9 cellular contexts compared by ENCODE assay signal in the genomic region with DNA sequence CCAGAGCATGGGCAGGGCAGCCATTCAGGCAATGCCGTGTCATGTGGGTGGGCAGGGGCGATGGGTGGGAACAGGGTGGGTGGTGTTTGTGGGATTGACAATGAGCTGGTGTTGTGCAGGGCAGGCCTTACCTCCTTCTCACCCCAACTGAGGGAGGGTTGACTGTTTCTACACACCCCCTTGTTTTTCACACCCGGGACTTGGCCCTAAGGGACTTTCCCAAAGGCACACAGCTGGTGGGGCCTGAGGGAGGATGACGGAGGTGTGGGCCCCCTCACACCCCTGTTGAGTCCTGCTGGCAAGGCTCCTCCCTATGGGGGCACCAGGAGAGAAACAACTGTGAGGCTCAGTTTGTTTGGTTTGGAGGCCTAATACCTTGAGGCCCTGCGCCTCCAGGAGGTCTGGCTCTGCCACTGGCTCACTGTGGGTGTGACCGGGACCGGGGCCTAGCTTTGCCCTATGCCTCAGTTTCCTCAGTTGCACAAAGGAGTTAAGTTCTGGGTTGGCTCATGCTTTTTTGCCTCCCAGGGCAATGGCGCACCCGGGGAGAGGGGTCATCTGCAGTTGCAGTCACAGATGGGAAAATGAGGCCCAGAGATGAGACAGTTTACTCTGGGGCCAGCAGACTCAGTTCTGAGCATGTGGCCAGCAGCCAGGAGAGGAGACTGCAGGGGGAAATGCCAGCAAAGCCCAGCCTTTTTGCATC. TPM values are rescaled to one million over a fixed set of nuclear protein-coding genes. Genes with fewer than 3 reads are reported as not detected.
DNase-seq lines count a peak whose midpoint lies in the region; ATAC-seq and TF ChIP-seq lines count a peak whose summit lies in the region.
"Had no signal": no experiment of that assay in that cellular context is flagged by ENCODE, and none has a peak within 500 bp of the region (broad histone marks: within the 10 kb centered on the region; RNA-seq: fewer than 3 reads in every experiment).

No MANE protein-coding gene starts in this region.

- H3K4me1 Mint-ChIP-seq in activated T-cell treated with anti-CD3 and anti-CD28 coated beads, Interleukin-2, amount 50 U/mL, for 24 hours (ENCODE audit: low read depth) = peaks cover 49% of the 10 kb centered on the region

- CTCF ChIA-PET in HEK293T (lab: Yijun Ruan, JAX) = no interaction called here

- H3K27me3 Mint-ChIP-seq in activated T-cell treated with anti-CD3 and anti-CD28 coated beads, Interleukin-2, amount 50 U/mL, for 24 hours = no peaks in the 10 kb centered on the region

- DNase-seq in activated T-cell treated with anti-CD3 and anti-CD28 coated beads, Interleukin-2, amount 50 U/mL, for 24 hours = peak; percentile 66
- peak; percentile 36 to 47 for DNase-seq in stimulated activated CD4-positive, alpha-beta T cell treated with anti-CD3 and anti-CD28 coated beads, Interleukin-2, amount 100 ng/mL, for 24 hours
- no peak for DNase-seq in HEK293T (ENCODE audit: extremely low spot score)
- no peak for DNase-seq in NCI-H345 treated with DMSO at 0.1 percent for 48 hours (lab: John Stamatoyannopoulos, UW; ENCODE audit: unreplicated experiment)
- no peak for DNase-seq in mucosa of gallbladder (ENCODE audit: low spot score)
- DNase-seq: MG63 had no signal

- no peak overlapping the region for H3K4me3 Mint-ChIP-seq in activated T-cell treated with anti-CD3 and anti-CD28 coated beads, Interleukin-2, amount 50 U/mL, for 24 hours

- H3K36me3 Mint-ChIP-seq in activated T-cell treated with anti-CD3 and anti-CD28 coated beads, Interleukin-2, amount 50 U/mL, for 24 hours (ENCODE audit: low read depth) = peaks cover 3% of the 10 kb centered on the region

- H3K9me3 Mint-ChIP-seq in activated T-cell treated with anti-CD3 and anti-CD28 coated beads, Interleukin-2, amount 50 U/mL, for 24 hours = no peaks in the 10 kb centered on the region

- H3K27ac Mint-ChIP-seq in activated T-cell treated with anti-CD3 and anti-CD28 coated beads, Interleukin-2, amount 50 U/mL, for 24 hours = peak overlapping the region; percentile 85

- POLR2A ChIA-PET in HEK293T (lab: Yijun Ruan, JAX) = no interaction called here

- ATAC-seq in GM18520 (IDR thresholded peaks at IDR 0.05; ENCODE audit: unreplicated experiment) = peak; percentile 68
- ATAC-seq in HG02870 (IDR thresholded peaks at IDR 0.05; ENCODE audit: unreplicated experiment) = peak; percentile 54
- no peak for ATAC-seq in HG03025 (IDR thresholded peaks at IDR 0.05; ENCODE audit: low FRiP score, unreplicated experiment)

TF ChIP-seq in HEK293T, 16 proteins besides CTCF, POLR2A, EP300 and RAD21:
- TF ChIP-seq FOXM1 (IDR thresholded peaks at IDR 0.05; ENCODE audit: borderline replicate concordance) = no peak
- TF ChIP-seq TARDBP (IDR thresholded peaks at IDR 0.05) = no peak
- no peak for TF ChIP-seq ARNT (IDR thresholded peaks at IDR 0.05)
- no peak for TF ChIP-seq ZNF384 (IDR thresholded peaks at IDR 0.05)
- no peak for TF ChIP-seq LEF1 (IDR thresholded peaks at IDR 0.05; ENCODE audit: borderline replicate concordance)
- TF ChIP-seq L3MBTL2 (conservative IDR thresholded peaks at IDR 0.05) = no peak
- TF ChIP-seq CTBP1 (IDR thresholded peaks at IDR 0.05; ENCODE audit: borderline replicate concordance) = no peak
- no peak for TF ChIP-seq SUZ12 (IDR thresholded peaks at IDR 0.05)
- no peak for TF ChIP-seq ELF4 (IDR thresholded peaks at IDR 0.05)
- TF ChIP-seq BHLHE40 (IDR thresholded peaks at IDR 0.05; ENCODE audit: borderline replicate concordance) = no peak
- no peak for TF ChIP-seq NFRKB (IDR thresholded peaks at IDR 0.05)
- TF ChIP-seq FOXA1 (IDR thresholded peaks at IDR 0.05) = no peak
- TF ChIP-seq FOXK2 (IDR thresholded peaks at IDR 0.05) = no peak
- no peak for TF ChIP-seq HDGF (IDR thresholded peaks at IDR 0.05; ENCODE audit: borderline replicate concordance)
- TF ChIP-seq SP1 (IDR thresholded peaks at IDR 0.05) = no peak
- TF ChIP-seq, protein P1, sequence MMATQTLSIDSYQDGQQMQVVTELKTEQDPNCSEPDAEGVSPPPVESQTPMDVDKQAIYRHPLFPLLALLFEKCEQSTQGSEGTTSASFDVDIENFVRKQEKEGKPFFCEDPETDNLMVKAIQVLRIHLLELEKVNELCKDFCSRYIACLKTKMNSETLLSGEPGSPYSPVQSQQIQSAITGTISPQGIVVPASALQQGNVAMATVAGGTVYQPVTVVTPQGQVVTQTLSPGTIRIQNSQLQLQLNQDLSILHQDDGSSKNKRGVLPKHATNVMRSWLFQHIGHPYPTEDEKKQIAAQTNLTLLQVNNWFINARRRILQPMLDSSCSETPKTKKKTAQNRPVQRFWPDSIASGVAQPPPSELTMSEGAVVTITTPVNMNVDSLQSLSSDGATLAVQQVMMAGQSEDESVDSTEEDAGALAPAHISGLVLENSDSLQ (IDR thresholded peaks at IDR 0.05) = no peak

RNA-seq across cellular contexts. Expression of a gene that starts 5.1 kb away (rescaled TPM):
- 13.8 TPM for total RNA-seq in mucosa of gallbladder

RNA-seq across cellular contexts. Expression of a gene that starts 23.4 kb away (rescaled TPM):
- total RNA-seq in mucosa of gallbladder = 53.6 TPM

RNA-seq across cellular contexts. Expression of a gene that starts 32.6 kb away (rescaled TPM):
- total RNA-seq in mucosa of gallbladder = 71.0 TPM

Comparison
In these comparisons a context has a peak if more than half of its experiments do, and no peak if none do; other contexts are left out.
1. DNase-seq: peak in activated T-cell treated with anti-CD3 and anti-CD28 coated beads, Interleukin-2, amount 50 U/mL, for 24 hours (single experiment) and stimulated activated CD4-positive, alpha-beta T cell treated with anti-CD3 and anti-CD28 coated beads, Interleukin-2, amount 100 ng/mL, for 24 hours (2 of 2); none in HEK293T (single experiment), NCI-H345 treated with DMSO at 0.1 percent for 48 hours (single experiment) and mucosa of gallbladder (single experiment).